In genomic region chr14:24817638-24818053, GRCh38 we compare ENCODE assay signal across 2 cellular contexts.
A peak's percentile ranks its signal among the peaks of the same experiment; 100 is the strongest.
TF ChIP-seq lines count a peak whose summit lies in the region.

No MANE protein-coding gene starts in this region.

TF ChIP-seq in IMR-90, 13 proteins besides CTCF, POLR2A, EP300 and RAD21:
- TF ChIP-seq SMC3 (IDR thresholded peaks at IDR 0.05; ENCODE audit: low read depth, low read length) (peak; percentile 73), CHD1 (IDR thresholded peaks at IDR 0.05; ENCODE audit: low read depth, low read length) (no peak)
TF ChIP-seq in IMR-90: peak in this region for 1.

TF ChIP-seq in H1, 55 proteins besides CTCF, POLR2A, EP300 and RAD21:
- TF ChIP-seq KDM4A (IDR thresholded peaks at IDR 0.05; ENCODE audit: low read depth, low read length, severe bottlenecking) (no peak), CBX8 (IDR thresholded peaks at IDR 0.05; ENCODE audit: borderline replicate concordance, low read depth, low read length) (no peak), NRF1 (IDR thresholded peaks at IDR 0.05; ENCODE audit: low read depth, low read length) (no peak), RBBP5 (IDR thresholded peaks at IDR 0.05; ENCODE audit: borderline replicate concordance, low read depth, low read length) (no peak), CREB1 (IDR thresholded peaks at IDR 0.05) (no peak), CTBP2 (IDR thresholded peaks at IDR 0.05; ENCODE audit: borderline replicate concordance, insufficient read depth, insufficient read length, low read length) (no peak), POU5F1 (IDR thresholded peaks at IDR 0.05; ENCODE audit: low read depth, low read length) (no peak), SIX5 (IDR thresholded peaks at IDR 0.05; ENCODE audit: low read depth, low read length) (no peak), SRF (IDR thresholded peaks at IDR 0.05; ENCODE audit: low read depth, low read length) (no peak), BACH1 (IDR thresholded peaks at IDR 0.05; ENCODE audit: low read length) (no peak), JUND (IDR thresholded peaks at IDR 0.05; ENCODE audit: low read length) (no peak), TAF7 (optimal IDR thresholded peaks at IDR 0.05; ENCODE audit: borderline replicate concordance, low read depth, low read length) (no peak), FOSL1 (IDR thresholded peaks at IDR 0.05; ENCODE audit: insufficient read depth, low read depth, low read length) (no peak), SIN3A (conservative IDR thresholded peaks at IDR 0.05 in 1 of 2, IDR thresholded peaks at IDR 0.05 in 1 of 2; ENCODE audit: low read depth in 1 of 2, low read length in 2 of 2) (no peak), GABPA (IDR thresholded peaks at IDR 0.05; ENCODE audit: borderline replicate concordance, insufficient read depth, low read length) (no peak)
TF ChIP-seq in H1: peak in this region for 0.
